17 cellular contexts compared by ENCODE assay signal in the genomic region with DNA sequence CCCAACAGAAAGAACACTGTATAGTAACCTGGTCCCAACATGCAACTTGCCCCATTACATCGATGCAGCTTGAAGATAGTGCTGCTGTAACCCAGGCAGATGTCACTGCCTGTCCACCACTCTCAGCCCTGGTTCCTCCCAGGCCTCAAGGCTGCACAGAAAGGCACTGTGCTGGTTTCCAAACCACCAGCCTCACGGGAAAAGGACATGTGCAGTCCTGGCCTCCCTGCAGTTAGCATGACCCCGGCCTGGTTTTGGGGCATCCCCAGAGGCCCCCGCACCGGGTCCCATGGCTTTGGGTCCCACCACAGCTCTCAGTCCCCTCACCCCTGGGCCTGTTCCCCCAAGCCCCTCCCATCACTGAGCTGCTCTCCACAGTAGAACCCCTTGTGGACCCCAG.
DNase-seq lines count a peak whose midpoint lies in the region; ATAC-seq and TF ChIP-seq lines count a peak whose summit lies in the region.
"Had no signal": no experiment of that assay in that cellular context is flagged by ENCODE, and none has a peak within 500 bp of the region (broad histone marks: within the 10 kb centered on the region; RNA-seq: fewer than 3 reads in every experiment).

No MANE protein-coding gene starts in this region.

- no peaks in the 10 kb centered on the region for H3K9me3 Mint-ChIP-seq in Caco-2 (ENCODE audit: unreplicated experiment)
- H3K9me3 Mint-ChIP-seq in chondrocyte (ENCODE audit: low read depth): no peaks in the 10 kb centered on the region
- no peaks in the 10 kb centered on the region for H3K9me3 Mint-ChIP-seq in neural progenitor cell
- H3K9me3 Mint-ChIP-seq: CD4-positive, alpha-beta T cell had no signal

- BruUV-seq in Caco-2 (replicated peaks; lab: Mats Ljungman, UMichigan): no TSS peak

- H3K4me1 Mint-ChIP-seq in Caco-2 (ENCODE audit: low read depth, unreplicated experiment) (peaks cover 2% of the 10 kb centered on the region), chondrocyte (ENCODE audit: low read depth) (peaks cover 41% of the 10 kb centered on the region), neural progenitor cell (peaks cover 21% of the 10 kb centered on the region)

- no peaks in the 10 kb centered on the region for H3K27me3 ChIP-seq in Caco-2 (replicated peaks; ENCODE audit: control insufficient read depth, insufficient read depth, low read length)
- H3K27me3 ChIP-seq in neural progenitor cell: no peaks in the 10 kb centered on the region
- H3K27me3 ChIP-seq in dorsolateral prefrontal cortex: peaks cover 0 to 15% (median 0%) of the 10 kb centered on the region in 45 donors

- H3K4me1 ChIP-seq in Caco-2 (no peaks in the 10 kb centered on the region), neural progenitor cell (no peaks in the 10 kb centered on the region)

- H3K4me2 ChIP-seq in neural progenitor cell: no peak overlapping the region
- H3K4me2 ChIP-seq: A549 had no signal

- ATAC-seq in sciatic nerve: peak; percentile 68

- no peaks in the 10 kb centered on the region for H3F3A ChIP-seq in neural progenitor cell (ENCODE audit: low read depth)

- H3K9ac ChIP-seq in neural progenitor cell: no peak overlapping the region

- no peaks in the 10 kb centered on the region for H3K9me3 ChIP-seq in Caco-2
- no peaks in the 10 kb centered on the region for H3K9me3 ChIP-seq in neural progenitor cell (ENCODE audit: low read depth)
- H3K9me3 ChIP-seq: A549, HAP-1 had no signal

- no peaks in the 10 kb centered on the region for H3K79me2 ChIP-seq in neural progenitor cell (ENCODE audit: low read depth)

- no peaks in the 10 kb centered on the region for H4K20me1 ChIP-seq in neural progenitor cell (ENCODE audit: low read depth)

- TF ChIP-seq CTCF in Caco-2 (IDR thresholded peaks at IDR 0.05; ENCODE audit: insufficient read depth in 1 of 2, low read depth in 1 of 2, low read length in 1 of 2, severe bottlenecking in 1 of 2, unreplicated experiment in 1 of 2) (no peak), chondrocyte (IDR thresholded peaks at IDR 0.05) (no peak), neural progenitor cell (IDR thresholded peaks at IDR 0.05) (no peak), dorsolateral prefrontal cortex (IDR thresholded peaks at IDR 0.05 in 54 of 56, conservative IDR thresholded peaks at IDR 0.05 in 2 of 56; ENCODE audit: low read depth in 1 of 56, partially characterized antibody in 56 of 56) (no peak)

- POLR2A ChIA-PET in Caco-2 (lab: Charles Lee): no interaction called here

- CTCF ChIA-PET in Caco-2 (lab: Charles Lee): no interaction called here

- H3K27me3 Mint-ChIP-seq in Caco-2 (ENCODE audit: insufficient read depth, unreplicated experiment) (no peaks in the 10 kb centered on the region), chondrocyte (ENCODE audit: low read depth) (no peaks in the 10 kb centered on the region), neural progenitor cell (ENCODE audit: insufficient read depth, low read depth) (peaks cover 5% of the 10 kb centered on the region)
- H3K27me3 Mint-ChIP-seq: CD4-positive, alpha-beta T cell had no signal

- intact Hi-C loops in Caco-2 (cut with micrococcal nuclease; ENCODE audit: unreplicated experiment) (no loop called here), sciatic nerve (cut with DNase I) (no loop called here), dorsolateral prefrontal cortex (cut with DNase I) (no loop called here)

- H3K27ac ChIP-seq in neural progenitor cell (no peak overlapping the region), dorsolateral prefrontal cortex (no peak overlapping the region)
- H3K27ac ChIP-seq: 22Rv1, A549, C4-2B had no signal

- no peak for DNase-seq in Caco-2
- DNase-seq in chondrocyte (ENCODE audit: low spot score): no peak
- no peak for DNase-seq in neural progenitor cell (ENCODE audit: low spot score)
- DNase-seq in sciatic nerve (ENCODE audit: low spot score): no peak
- DNase-seq in dorsolateral prefrontal cortex: no peak
- DNase-seq in NCI-H2029 treated with DMSO at 0.1 percent for 48 hours (lab: John Stamatoyannopoulos, UW): no peak
- DNase-seq in NOMO-1 treated with dmso at 0.1 percent for 144 hours (lab: John Stamatoyannopoulos, UW; ENCODE audit: unreplicated experiment): no peak
- DNase-seq: AML-193; CD4-positive, alpha-beta T cell; DMS153; DMS79; GDM1; GOT3 had no signal

- H3K4me3 Mint-ChIP-seq in Caco-2 (ENCODE audit: unreplicated experiment) (no peak overlapping the region), chondrocyte (ENCODE audit: unreplicated experiment) (no peak overlapping the region), neural progenitor cell (no peak overlapping the region)
- H3K4me3 Mint-ChIP-seq: CD4-positive, alpha-beta T cell had no signal

- peak overlapping the region; percentile 17 for H3K27ac Mint-ChIP-seq in Caco-2 (ENCODE audit: unreplicated experiment)
- H3K27ac Mint-ChIP-seq in chondrocyte (ENCODE audit: unreplicated experiment): peak overlapping the region; percentile 66
- H3K27ac Mint-ChIP-seq in neural progenitor cell: peak overlapping the region; percentile 50
- H3K27ac Mint-ChIP-seq: CD4-positive, alpha-beta T cell had no signal

- H3K36me3 ChIP-seq in Caco-2 (ENCODE audit: control insufficient read depth, insufficient read depth, low read length): peaks cover 6% of the 10 kb centered on the region
- no peaks in the 10 kb centered on the region for H3K36me3 ChIP-seq in neural progenitor cell

- H2AFZ ChIP-seq in neural progenitor cell (replicated peaks): no peak overlapping the region

- H3K4me3 ChIP-seq in Caco-2 (ENCODE audit: low read depth, low read length) (no peak overlapping the region), neural progenitor cell (no peak overlapping the region), dorsolateral prefrontal cortex (no peak overlapping the region)
- H3K4me3 ChIP-seq: A549, HAP-1 had no signal

- peaks cover 63% of the 10 kb centered on the region for H3K36me3 Mint-ChIP-seq in Caco-2 (ENCODE audit: insufficient read depth, unreplicated experiment)
- peaks cover 29% of the 10 kb centered on the region for H3K36me3 Mint-ChIP-seq in chondrocyte (ENCODE audit: low read depth)
- peaks cover 8% of the 10 kb centered on the region for H3K36me3 Mint-ChIP-seq in neural progenitor cell
